ENCODE assay signal across 30 cellular contexts in the genomic region with DNA sequence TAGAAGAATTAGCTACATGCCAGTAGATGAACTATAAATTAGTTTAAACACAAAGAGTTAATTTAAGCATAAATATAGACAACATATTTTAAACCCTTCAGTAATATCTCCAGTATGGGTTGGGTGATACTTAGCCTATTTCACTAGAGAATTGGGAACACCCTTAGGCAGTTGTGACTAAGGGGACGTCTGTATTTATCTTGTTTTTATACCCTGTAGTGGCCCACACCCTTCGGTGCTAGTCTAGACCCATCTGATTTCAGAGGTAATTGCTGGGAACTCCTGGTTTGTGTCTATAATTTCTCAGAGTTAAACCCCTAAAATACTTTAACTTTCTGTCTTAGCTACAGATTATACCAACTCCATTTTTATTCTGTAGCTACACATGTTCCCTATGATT. TPM values are rescaled to one million over a fixed set of nuclear protein-coding genes. Genes with fewer than 3 reads are reported as not detected.
"Had no signal": no experiment of that assay in that cellular context is flagged by ENCODE, and none has a peak within 500 bp of the region (broad histone marks: within the 10 kb centered on the region; RNA-seq: fewer than 3 reads in every experiment).

No MANE protein-coding gene starts in this region.

- ATAC-seq: activated CD8-positive, alpha-beta T cell treated with anti-CD3 and anti-CD28 coated beads, Interleukin-2, amount 10 ng/mL, durations not matched to agents 7 days and 5 days; activated naive CD4-positive, alpha-beta T cell treated with anti-CD3 and anti-CD28 coated beads, Interleukin-2, amount 50 U/mL, for 72 hours; body of pancreas; Panc1 had no signal

- DNase-seq: activated CD4-positive, alpha-beta T cell treated with anti-CD3 and anti-CD28 coated beads, Interleukin-2, amount 10 ng/mL, durations not matched to agents 24 days and 14 days; activated CD4-positive, alpha-beta T cell treated with anti-CD3 and anti-CD28 coated beads, Interleukin-2, amount 50 U/mL, for 48 hours; activated CD8-positive, alpha-beta T cell treated with anti-CD3 and anti-CD28 coated beads, Interleukin-2, amount 10 ng/mL, durations not matched to agents 7 days and 5 days; activated gamma-delta T cell treated with Interleukin-2 at 50 U/mL for 16 hours; activated naive CD4-positive, alpha-beta T cell treated with anti-CD3 and anti-CD28 coated beads for 36 hours; activated T-cell treated with anti-CD3 and anti-CD28 coated beads, Interleukin-2, amount 50 U/mL, for 24 hours; adrenal gland; body of pancreas; central memory CD4-positive, alpha-beta T cell; Karpas-422; KBM-7; NCI-H1105; NCI-H1417 treated with DMSO at 0.1 percent for 48 hours; NCI-H187 treated with DMSO at 0.1 percent for 48 hours; NCI-H2081; NCI-H2171 treated with DMSO at 0.1 percent for 48 hours; NCI-H2227 treated with DMSO at 0.1 percent for 48 hours; NCI-H446; NCI-H510A treated with DMSO at 0.1 percent for 48 hours; NCI-H69; NCI-H82; SHP77 treated with DMSO at 0.1 percent for 48 hours; SK-N-SH had no signal

- H3K27me3 ChIP-seq: adrenal gland, body of pancreas had no signal

- H3K9me3 ChIP-seq: adrenal gland, body of pancreas, SJSA1, SK-N-SH had no signal

- H3K27ac ChIP-seq: adrenal gland, body of pancreas, SJSA1 had no signal

- H3K36me3 ChIP-seq: adrenal gland, SJSA1 had no signal

- H3K4me1 ChIP-seq: adrenal gland, body of pancreas, SJSA1 had no signal

- H3K4me3 ChIP-seq: adrenal gland, body of pancreas, SJSA1 had no signal

- FAIRE-seq: astrocyte, TTC549 had no signal

RNA-seq across cellular contexts. Expression of gene STEAP4, which starts 11.5 kb away (rescaled TPM):
- total RNA-seq: activated CD8-positive, alpha-beta T cell treated with anti-CD3 and anti-CD28 coated beads, Interleukin-2, amount 10 ng/mL, durations not matched to agents 7 days and 5 days; activated naive CD4-positive, alpha-beta T cell treated with anti-CD3 and anti-CD28 coated beads for 36 hours; activated naive CD4-positive, alpha-beta T cell treated with anti-CD3 and anti-CD28 coated beads, Interleukin-2, amount 50 U/mL, for 72 hours; astrocyte; MCF 10A; RPMI7951; SJSA1 had no signal
